28 cellular contexts compared by ENCODE assay signal in genomic region chr20:60437418-60437817, GRCh38.
"Had no signal": no experiment of that assay in that cellular context is flagged by ENCODE, and none has a peak within 500 bp of the region (broad histone marks: within the 10 kb centered on the region; RNA-seq: fewer than 3 reads in every experiment).

No MANE protein-coding gene starts in this region.

- H2AFZ ChIP-seq: neural progenitor cell, parathyroid adenoma had no signal

- H3K36me3 ChIP-seq: neural progenitor cell, ovary, spleen, suprapubic skin, tibial artery, transverse colon, upper lobe of right lung, uterus had no signal

- H3K4me2 ChIP-seq: neural progenitor cell, smooth muscle cell had no signal

- H3K27ac ChIP-seq: neural progenitor cell, ovary, parathyroid adenoma, psoas muscle, skin epidermis, spleen, suprapubic skin, testis, tibial artery, transverse colon, upper lobe of right lung, uterus had no signal

- ATAC-seq: natural killer cell; psoas muscle; right cardiac atrium; sciatic nerve; stimulated activated memory B cell treated with anti-CD40 and anti-IgM and Interleukin-4, amounts not matched to agents 10 μg/mL and 1 μg/mL and 100 μg/mL, for 72 hours; stimulated activated naive CD8-positive, alpha-beta T cell treated with anti-CD3 and anti-CD28 coated beads, Interleukin-15, amount 100 ng/mL, for 72 hours; stimulated activated naive CD8-positive, alpha-beta T cell treated with anti-CD3 and anti-CD28 coated beads, Interleukin-15, Interleukin-2, amounts not matched to agents 100 U/mL and 50 U/mL, for 24 hours; upper lobe of right lung had no signal

- H3K79me2 ChIP-seq: parathyroid adenoma had no signal

- DNase-seq: natural killer cell; occipital lobe; ovary; posterior cingulate gyrus; psoas muscle; right cardiac atrium; spleen; stimulated activated CD4-positive, alpha-beta T cell treated with anti-CD3 and anti-CD28 coated beads, Interleukin-12 subunit alpha, Interleukin-12 subunit beta, amount 100 ng/mL, for 4 hours; stimulated activated CD4-positive, alpha-beta T cell treated with anti-CD3 and anti-CD28 coated beads, Interleukin-1b, Interleukin-23, amount 100 ng/mL, for 48 hours; stimulated activated CD4-positive, alpha-beta T cell treated with anti-CD3 and anti-CD28 coated beads, Interleukin-4, amount 100 ng/mL, for 1 hour; stimulated activated CD4-positive, alpha-beta T cell treated with anti-CD3 and anti-CD28 coated beads, Interleukin-4, amount 100 ng/mL, for 4 hours; stimulated activated CD8-positive, alpha-beta memory T cell treated with anti-CD3 and anti-CD28 coated beads, Interleukin-4, amount 100 ng/mL, for 48 hours; stimulated activated naive CD4-positive, alpha-beta T cell; stimulated activated naive CD8-positive, alpha-beta T cell treated with anti-CD3 and anti-CD28 coated beads, Interleukin-15, amount 100 ng/mL, for 72 hours; stimulated activated naive CD8-positive, alpha-beta T cell treated with anti-CD3 and anti-CD28 coated beads, Interleukin-15, Interleukin-2, amounts not matched to agents 100 U/mL and 50 U/mL, for 24 hours; substantia nigra; testis; tibial artery; transverse colon; upper lobe of right lung; uterus had no signal

- H3K4me3 ChIP-seq: neural progenitor cell, ovary, psoas muscle, skin epidermis, smooth muscle cell, spleen, suprapubic skin, testis, tibial artery, transverse colon, upper lobe of right lung, uterus had no signal

- H3K27me3 ChIP-seq: neural progenitor cell, ovary, spleen, suprapubic skin, testis, tibial artery, transverse colon, upper lobe of right lung, uterus had no signal

- H3K9ac ChIP-seq: neural progenitor cell, parathyroid adenoma had no signal

- H3K4me1 ChIP-seq: neural progenitor cell, parathyroid adenoma, psoas muscle, spleen, suprapubic skin, tibial artery, transverse colon, upper lobe of right lung, uterus had no signal

- H3K9me3 ChIP-seq: ovary, psoas muscle, testis, tibial artery, upper lobe of right lung, uterus had no signal
